ENCODE assay signal across 8 cellular contexts in the genomic region with DNA sequence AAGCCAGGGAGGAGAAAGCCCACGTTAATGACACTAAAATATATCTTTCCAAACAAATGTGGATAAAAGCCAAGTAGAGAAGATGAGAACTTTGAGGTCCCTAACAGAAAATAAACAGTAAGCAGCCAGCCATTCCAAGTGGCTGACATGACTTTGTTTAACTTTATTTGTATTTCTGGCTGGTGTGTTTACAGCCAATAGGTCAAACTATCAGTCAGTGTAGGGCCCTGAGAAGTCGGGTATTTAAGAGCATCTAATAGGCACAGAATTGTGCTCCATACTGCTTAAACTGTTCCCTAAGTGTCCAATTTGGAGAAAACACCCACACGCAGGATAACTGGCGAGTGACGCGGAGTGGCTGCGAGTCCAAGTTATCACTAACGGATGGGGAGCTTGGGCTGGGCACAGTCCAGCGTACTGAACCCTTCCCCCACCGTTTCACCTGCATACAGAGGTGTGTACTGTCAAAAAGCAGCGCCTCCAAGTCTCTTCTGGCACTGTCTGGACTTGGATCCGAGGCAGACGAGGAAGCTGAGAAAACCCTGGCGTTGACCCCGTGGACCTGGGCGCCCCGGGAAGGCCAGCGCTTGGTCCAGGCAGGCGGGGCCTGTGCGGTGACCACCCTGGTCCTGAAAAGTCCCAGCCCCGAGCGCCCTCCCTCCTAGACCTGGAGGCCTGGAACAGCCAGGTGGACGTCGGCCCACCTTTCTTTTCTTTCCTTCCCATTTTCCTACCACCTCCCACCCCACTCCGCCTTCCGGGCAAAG. TPM values are rescaled to one million over a fixed set of nuclear protein-coding genes. Genes with fewer than 3 reads are reported as not detected.
DNase-seq lines count a peak whose midpoint lies in the region; ATAC-seq, FAIRE-seq and TF ChIP-seq lines count a peak whose summit lies in the region.

No MANE protein-coding gene starts in this region.

- ATAC-seq in HG03354 (IDR thresholded peaks at IDR 0.05; ENCODE audit: poor library complexity, severe bottlenecking, unreplicated experiment): peak; percentile 1

- H3K4me1 ChIP-seq in DOHH2 (ENCODE audit: control insufficient read depth, low read length) (peaks cover 12% of the 10 kb centered on the region), astrocyte (ENCODE audit: insufficient read depth, low read length) (peaks cover 7% of the 10 kb centered on the region), small intestine (ENCODE audit: control insufficient read depth in 2 of 2, insufficient read depth in 1 of 2, low read depth in 1 of 2, low read length in 1 of 2) (no peaks in the 10 kb centered on the region)

- no peak for FAIRE-seq in astrocyte (lab: Jason Lieb, UNC)
- no peak for FAIRE-seq in small intestine (lab: Jason Lieb, UNC)

- H3K36me3 ChIP-seq in DOHH2 (ENCODE audit: control insufficient read depth, low read length) (peaks cover 3% of the 10 kb centered on the region; the same call in 1 of the 2 replicates), astrocyte (ENCODE audit: insufficient read depth, low read length) (peaks cover 12% of the 10 kb centered on the region), small intestine (ENCODE audit: control insufficient read depth in 2 of 2, insufficient read depth in 2 of 2, low read length in 2 of 2) (peaks cover 5% of the 10 kb centered on the region in 2 donors)

- H3K4me3 ChIP-seq in DOHH2 (ENCODE audit: low read length): peak overlapping the region; percentile 94
- peak overlapping the region; percentile 96 for H3K4me3 ChIP-seq in astrocyte (ENCODE audit: insufficient read depth, low read depth, low read length)
- peak overlapping the region; percentile 77; the same call in 1 of the 2 replicates for H3K4me3 ChIP-seq in iPS-18c (ENCODE audit: insufficient read depth, low read depth, low read length)
- H3K4me3 ChIP-seq in small intestine (ENCODE audit: low read depth in 1 of 2, low read length in 2 of 2): peak overlapping the region; percentile 87 to 98

- H3K27me3 ChIP-seq in DOHH2 (ENCODE audit: control insufficient read depth, low read length) (peaks cover 46% of the 10 kb centered on the region), astrocyte (ENCODE audit: insufficient read depth, low read length) (no peaks in the 10 kb centered on the region), small intestine (ENCODE audit: control insufficient read depth in 2 of 2, insufficient read depth in 2 of 2, low read length in 2 of 2) (no peaks in the 10 kb centered on the region)

- H3K27me3 Mint-ChIP-seq in astrocyte (ENCODE audit: low read depth, unreplicated experiment): no peaks in the 10 kb centered on the region

- H3K27ac ChIP-seq in DOHH2 (ENCODE audit: low read depth, low read length): no peak overlapping the region
- peak overlapping the region; percentile 73 for H3K27ac ChIP-seq in astrocyte (ENCODE audit: low read depth, low read length)
- peak overlapping the region; percentile 87 to 96 for H3K27ac ChIP-seq in small intestine (ENCODE audit: low read depth in 1 of 2, low read length in 1 of 2)

- H3K9ac ChIP-seq in astrocyte (ENCODE audit: low read length): peak overlapping the region; percentile 89

- H3K79me2 ChIP-seq in DOHH2 (ENCODE audit: control insufficient read depth, low read length) (no peaks in the 10 kb centered on the region), astrocyte (ENCODE audit: insufficient read depth, low read length) (peaks cover 13% of the 10 kb centered on the region)

- peak overlapping the region; percentile 88 for H2AFZ ChIP-seq in astrocyte (ENCODE audit: low read depth, low read length)

- H3K36me3 Mint-ChIP-seq in astrocyte (ENCODE audit: low read depth, unreplicated experiment): no peaks in the 10 kb centered on the region

- H3K4me3 Mint-ChIP-seq in astrocyte (ENCODE audit: unreplicated experiment): peak overlapping the region; percentile 92

- H3K4me2 ChIP-seq in DOHH2 (ENCODE audit: low read length) (peak overlapping the region; percentile 91), astrocyte (ENCODE audit: low read length) (peak overlapping the region; percentile 90)

- TF ChIP-seq CTCF in DOHH2 (IDR thresholded peaks at IDR 0.05; ENCODE audit: low read depth, low read length, poor library complexity, severe bottlenecking) (no peak), astrocyte (IDR thresholded peaks at IDR 0.05; ENCODE audit: insufficient read depth, low read depth, low read length) (no peak)

- 6 to 20% (median 15%) methylated on average over 26 of the region's 26 CpGs for WGBS in small intestine, 3 donors

- H3K9me2 ChIP-seq in DOHH2 (replicated peaks; ENCODE audit: control insufficient read depth, low read length): no peaks in the 10 kb centered on the region

- peaks cover 4% of the 10 kb centered on the region for H3K4me1 Mint-ChIP-seq in astrocyte (ENCODE audit: low read depth, unreplicated experiment)

- H3F3A ChIP-seq in DOHH2 (ENCODE audit: control insufficient read depth, insufficient read depth): peaks cover 8% of the 10 kb centered on the region

- no peak overlapping the region for H3K27ac Mint-ChIP-seq in astrocyte (ENCODE audit: unreplicated experiment)

- no peaks in the 10 kb centered on the region for H3K9me3 Mint-ChIP-seq in astrocyte (ENCODE audit: unreplicated experiment)

- DNase-seq in astrocyte (ENCODE audit: low read depth) (no peak), small intestine (peak; percentile 76), NCI-H526 treated with DMSO at 0.1 percent for 48 hours (lab: John Stamatoyannopoulos, UW) (no peak), midbrain (lab: John Stamatoyannopoulos, UW) (no peak)
- DNase-seq in activated CD4-positive, alpha-beta T cell treated with anti-CD3 and anti-CD28 coated beads for 48 hours: no peak

- H3K9me3 ChIP-seq in DOHH2 (ENCODE audit: control insufficient read depth, insufficient read depth, low read length) (no peaks in the 10 kb centered on the region), astrocyte (ENCODE audit: insufficient read depth, low read depth, low read length) (no peaks in the 10 kb centered on the region), iPS-18c (ENCODE audit: control insufficient read depth, insufficient read depth, low read length) (no peaks in the 10 kb centered on the region), small intestine (ENCODE audit: control insufficient read depth, low read depth) (no peaks in the 10 kb centered on the region)

- H4K20me1 ChIP-seq in DOHH2 (ENCODE audit: control insufficient read depth, insufficient read depth, low read depth, low read length): no peaks in the 10 kb centered on the region
- no peaks in the 10 kb centered on the region for H4K20me1 ChIP-seq in astrocyte (ENCODE audit: insufficient read depth, low read length)

RNA-seq across cellular contexts. Expression of a gene that starts 0.7 kb away (rescaled TPM):
- total RNA-seq in astrocyte: 23.1 and 27.9 TPM in 2 replicates
- polyA plus RNA-seq in small intestine: 10 to 100 TPM; 15.0 to 18.6 (median 17.4) TPM
